ENCODE assay signal across 13 cellular contexts in the genomic region with DNA sequence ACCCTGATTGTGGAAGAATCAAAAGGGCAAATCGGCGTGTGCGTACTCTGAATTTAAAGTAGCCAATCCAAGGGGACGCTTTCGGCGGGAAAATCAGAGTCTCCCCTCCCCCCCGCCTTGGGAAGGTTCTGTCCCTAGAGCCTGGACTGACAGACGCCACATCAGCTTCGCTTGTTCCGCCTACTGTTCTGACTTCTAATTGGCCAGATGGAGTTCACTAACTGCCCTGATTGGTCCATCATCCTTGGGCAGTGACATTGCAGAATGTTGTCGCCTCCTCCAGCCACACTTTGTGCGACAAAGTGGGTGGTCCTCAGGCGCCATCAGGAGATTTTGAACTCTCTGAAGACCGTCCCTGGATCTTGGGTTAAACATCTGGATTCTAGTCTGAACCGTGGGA. TPM values are rescaled to one million over a fixed set of nuclear protein-coding genes. Genes with fewer than 3 reads are reported as not detected.
"Had no signal": no experiment of that assay in that cellular context is flagged by ENCODE, and none has a peak within 500 bp of the region (broad histone marks: within the 10 kb centered on the region; RNA-seq: fewer than 3 reads in every experiment).

A gene with protein sequence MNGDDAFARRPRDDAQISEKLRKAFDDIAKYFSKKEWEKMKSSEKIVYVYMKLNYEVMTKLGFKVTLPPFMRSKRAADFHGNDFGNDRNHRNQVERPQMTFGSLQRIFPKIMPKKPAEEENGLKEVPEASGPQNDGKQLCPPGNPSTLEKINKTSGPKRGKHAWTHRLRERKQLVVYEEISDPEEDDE (minus strand): TSS at position 101 of the 400 bp plus-strand sequence. CDS start 588 bp downstream, outside the sequence.

RNA-seq across cellular contexts. Expression of the gene that starts here (rescaled TPM):
- total RNA-seq: activated B cell treated with CpG ODN at 0.5 μM for 24 hours; activated CD4-positive, alpha-beta memory T cell treated with anti-CD3 and anti-CD28 coated beads for 36 hours; activated CD4-positive, alpha-beta memory T cell treated with anti-CD3 and anti-CD28 coated beads, Interleukin-2, amount 10 ng/mL, durations not matched to agents 7 days and 5 days; activated CD4-positive, alpha-beta T cell treated with anti-CD3 and anti-CD28 coated beads for 36 hours; activated CD4-positive, alpha-beta T cell treated with anti-CD3 and anti-CD28 coated beads, Interleukin-2, amount 10 ng/mL, durations not matched to agents 24 days and 14 days; activated CD4-positive, alpha-beta T cell treated with anti-CD3 and anti-CD28 coated beads, Interleukin-2, amount 10 ng/mL, durations not matched to agents 7 days and 5 days; activated CD8-positive, alpha-beta memory T cell treated with anti-CD3 and anti-CD28 coated beads for 36 hours; activated CD8-positive, alpha-beta memory T cell treated with anti-CD3 and anti-CD28 coated beads, Interleukin-2, amount 10 ng/mL, durations not matched to agents 7 days and 5 days; activated CD8-positive, alpha-beta T cell treated with anti-CD3 and anti-CD28 coated beads for 36 hours; activated CD8-positive, alpha-beta T cell treated with anti-CD3 and anti-CD28 coated beads, Interleukin-2, amount 10 ng/mL, durations not matched to agents 7 days and 5 days; T-helper 1 cell treated with Interleukin-12 subunit alpha and Interleukin-12 subunit beta and Interleukin-4 antibody, amounts not matched to agents 30 ng/mL and 1 ng/mL, for 36 hours; T-helper 17 cell; T-helper 2 cell treated with Interferon-gamma antibody and Interleukin-4, amounts not matched to agents 100 ng/mL and 5 ng/mL, for 36 hours had no signal
